ENCODE assay signal across 1 cellular context in genomic region chrX:113260474-113260873, GRCh38.
TF ChIP-seq lines count a peak whose summit lies in the region.

No MANE protein-coding gene starts in this region.

TF ChIP-seq in WTC11, 78 proteins besides CTCF, POLR2A, EP300 and RAD21 (continued from another document):
- no peak for TF ChIP-seq AFF4 (CRISPR knock-in tag; IDR thresholded peaks at IDR 0.05; ENCODE audit: borderline replicate concordance)
- TF ChIP-seq ATF2 (CRISPR knock-in tag; IDR thresholded peaks at IDR 0.05; ENCODE audit: borderline replicate concordance, low read depth): no peak
- no peak for TF ChIP-seq SMAD4 (CRISPR knock-in tag; IDR thresholded peaks at IDR 0.05)
- no peak for TF ChIP-seq GRHL2 (CRISPR knock-in tag; IDR thresholded peaks at IDR 0.05; ENCODE audit: insufficient replicate concordance, severe bottlenecking)
- TF ChIP-seq FOXK1 (CRISPR knock-in tag; IDR thresholded peaks at IDR 0.05): no peak
- no peak for TF ChIP-seq FOXP1 (CRISPR knock-in tag; IDR thresholded peaks at IDR 0.05; ENCODE audit: borderline replicate concordance)
